ENCODE assay signal across 12 cellular contexts in genomic region chr15:60651734-60652141, GRCh38.
A peak's percentile ranks its signal among the peaks of the same experiment; 100 is the strongest.
DNase-seq lines count a peak whose midpoint lies in the region; ATAC-seq, FAIRE-seq and TF ChIP-seq lines count a peak whose summit lies in the region.
"Had no signal": no experiment of that assay in that cellular context is flagged by ENCODE, and none has a peak within 500 bp of the region (broad histone marks: within the 10 kb centered on the region; RNA-seq: fewer than 3 reads in every experiment).

No MANE protein-coding gene starts in this region.

- no peaks in the 10 kb centered on the region for H3K36me3 ChIP-seq in WERI-Rb-1

- H3K27ac ChIP-seq in WERI-Rb-1, result peak overlapping the region; percentile 66
- H3K27ac ChIP-seq: KMS-11, RWPE1 had no signal

- FAIRE-seq in urothelium cell line (lab: Jason Lieb, UNC), result no peak

- peak; percentile 38 for ATAC-seq in GM18868 (IDR thresholded peaks at IDR 0.05; ENCODE audit: unreplicated experiment)
- no peak for ATAC-seq in stimulated activated naive CD8-positive, alpha-beta T cell treated with anti-CD3 and anti-CD28 coated beads, Interleukin-15, Interleukin-2, amounts not matched to agents 100 U/mL and 50 U/mL, for 24 hours

- no peaks in the 10 kb centered on the region for H3K27me3 ChIP-seq in WERI-Rb-1 (ENCODE audit: insufficient read depth, low read depth, severe bottlenecking)

- DNase-seq in DMS 273 (lab: John Stamatoyannopoulos, UW; ENCODE audit: unreplicated experiment) (peak; percentile 49), NAMALWA (ENCODE audit: low spot score) (peak; percentile 11), WERI-Rb-1 (peak; percentile 85), OCI-M1 (lab: John Stamatoyannopoulos, UW) (no peak), cerebellar nuclear complex (lab: John Stamatoyannopoulos, UW) (no peak), urothelium cell line (ENCODE audit: low spot score) (no peak)
- DNase-seq in stimulated activated naive CD8-positive, alpha-beta T cell treated with anti-CD3 and anti-CD28 coated beads, Interleukin-15, Interleukin-2, amounts not matched to agents 100 U/mL and 50 U/mL, for 24 hours, result no peak
- DNase-seq: activated naive CD8-positive, alpha-beta T cell treated with anti-CD3 and anti-CD28 coated beads for 36 hours; stimulated activated naive CD4-positive, alpha-beta T cell treated with Interleukin-2 at 50 U/mL for 16 hours had no signal

- no peaks in the 10 kb centered on the region for H3K9me3 ChIP-seq in WERI-Rb-1 (ENCODE audit: severe bottlenecking)

- H3K4me3 ChIP-seq in WERI-Rb-1 (ENCODE audit: low read depth, low read length), result no peak overlapping the region

- no peak for TF ChIP-seq CTCF in WERI-Rb-1 (IDR thresholded peaks at IDR 0.05; ENCODE audit: low read depth, low read length)

Comparison
In these comparisons a context has a peak if more than half of its experiments do, and no peak if none do; other contexts are left out.
1. DNase-seq: peak in DMS 273 (single experiment), NAMALWA (single experiment) and WERI-Rb-1 (single experiment); none in OCI-M1 (single experiment), cerebellar nuclear complex (0 of 2), urothelium cell line (single experiment) and stimulated activated naive CD8-positive, alpha-beta T cell treated with anti-CD3 and anti-CD28 coated beads, Interleukin-15, Interleukin-2, amounts not matched to agents 100 U/mL and 50 U/mL, for 24 hours (single experiment).